In the genomic region with DNA sequence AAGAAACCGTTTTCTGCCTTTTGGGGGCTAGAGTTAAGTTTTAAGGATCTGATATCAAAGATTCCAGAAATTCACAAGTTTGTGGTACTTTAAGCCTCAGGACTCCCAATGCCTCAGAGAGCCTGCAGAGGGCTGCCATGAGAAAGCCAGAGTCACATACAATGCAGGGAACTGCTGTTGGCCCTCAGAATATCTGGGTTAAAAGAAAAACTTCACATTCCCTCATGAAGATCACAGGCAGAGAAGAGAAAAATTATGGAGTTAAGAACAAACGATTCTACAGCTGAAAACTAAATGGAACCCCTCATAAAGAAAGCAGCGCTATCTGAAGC, we compare ENCODE assay signal across 14 cellular contexts. TPM values are rescaled to one million over a fixed set of nuclear protein-coding genes. Genes with fewer than 3 reads are reported as not detected.
A peak's percentile ranks its signal among the peaks of the same experiment; 100 is the strongest.
DNase-seq lines count a peak whose midpoint lies in the region; ATAC-seq, FAIRE-seq and TF ChIP-seq lines count a peak whose summit lies in the region.
"Had no signal": no experiment of that assay in that cellular context is flagged by ENCODE, and none has a peak within 500 bp of the region (broad histone marks: within the 10 kb centered on the region; RNA-seq: fewer than 3 reads in every experiment).

No MANE protein-coding gene starts in this region.

- H3K9ac ChIP-seq in astrocyte (ENCODE audit: low read length) = no peak overlapping the region

- H3K27ac ChIP-seq in GM23338 (ENCODE audit: low read depth) = peak overlapping the region; percentile 70; the same call in 1 of the 2 replicates
- no peak overlapping the region for H3K27ac ChIP-seq in astrocyte (ENCODE audit: low read depth, low read length)
- H3K27ac ChIP-seq in foreskin keratinocyte = no peak overlapping the region

- H3K36me3 ChIP-seq in GM23338 (ENCODE audit: insufficient read depth) (no peaks in the 10 kb centered on the region), astrocyte (ENCODE audit: insufficient read depth, low read length) (no peaks in the 10 kb centered on the region)

- H3K9me3 Mint-ChIP-seq in GM23338 = no peaks in the 10 kb centered on the region
- no peaks in the 10 kb centered on the region for H3K9me3 Mint-ChIP-seq in astrocyte (ENCODE audit: unreplicated experiment)
- peaks cover 2% of the 10 kb centered on the region for H3K9me3 Mint-ChIP-seq in progenitor cell of endocrine pancreas (ENCODE audit: low read depth)
- H3K9me3 Mint-ChIP-seq: activated naive CD4-positive, alpha-beta T cell treated with anti-CD3 and anti-CD28 coated beads for 36 hours; dendritic cell treated with granulocyte-macrophage colony-stimulating factor and Interleukin-4, amounts not matched to agents 40 ng/mL and 50 ng/mL, for 4 days had no signal

- TF ChIP-seq CTCF in GM23338 (conservative IDR thresholded peaks at IDR 0.05; ENCODE audit: low read depth in 2 of 2) (peak; percentile 19 to 40; a peak in 3 of 4 replicates), astrocyte (IDR thresholded peaks at IDR 0.05; ENCODE audit: insufficient read depth, low read depth, low read length) (peak; percentile 9), foreskin keratinocyte (conservative IDR thresholded peaks at IDR 0.05) (peak; percentile 33), progenitor cell of endocrine pancreas (IDR thresholded peaks at IDR 0.05; ENCODE audit: unreplicated experiment) (peak; percentile 39)

- peaks cover 18% of the 10 kb centered on the region for H3K4me1 ChIP-seq in GM23338 (ENCODE audit: insufficient read depth)
- no peaks in the 10 kb centered on the region for H3K4me1 ChIP-seq in astrocyte (ENCODE audit: insufficient read depth, low read length)
- no peaks in the 10 kb centered on the region for H3K4me1 ChIP-seq in foreskin keratinocyte
- H3K4me1 ChIP-seq: Caco-2 had no signal

- no peak overlapping the region for H3K4me3 Mint-ChIP-seq in GM23338
- no peak overlapping the region for H3K4me3 Mint-ChIP-seq in astrocyte (ENCODE audit: unreplicated experiment)
- H3K4me3 Mint-ChIP-seq in progenitor cell of endocrine pancreas (ENCODE audit: low read depth) = no peak overlapping the region
- H3K4me3 Mint-ChIP-seq: activated naive CD4-positive, alpha-beta T cell treated with anti-CD3 and anti-CD28 coated beads for 36 hours; dendritic cell treated with granulocyte-macrophage colony-stimulating factor and Interleukin-4, amounts not matched to agents 40 ng/mL and 50 ng/mL, for 4 days; T-helper 1 cell treated with Interleukin-12 subunit alpha and Interleukin-12 subunit beta and Interleukin-4 antibody, amounts not matched to agents 30 μg/mL and 1 μg/mL, for 36 hours had no signal

- DNase-seq in GM23338 (ENCODE audit: low spot score) = peak; percentile 54
- DNase-seq in astrocyte (ENCODE audit: low read depth) = no peak
- DNase-seq in foreskin keratinocyte = no peak
- no peak for DNase-seq in progenitor cell of endocrine pancreas (ENCODE audit: low spot score, unreplicated experiment)
- DNase-seq in NCI-H2171 treated with DMSO at 0.1 percent for 48 hours (lab: John Stamatoyannopoulos, UW) = no peak
- no peak for DNase-seq in NCI-H1105 (lab: John Stamatoyannopoulos, UW)
- DNase-seq in NCI-H82 treated with DMSO at 0.1 percent for 48 hours (lab: John Stamatoyannopoulos, UW; ENCODE audit: unreplicated experiment) = no peak
- no peak for DNase-seq in CD1c-positive myeloid dendritic cell (ENCODE audit: extremely low spot score)
- DNase-seq: activated naive CD4-positive, alpha-beta T cell treated with anti-CD3 and anti-CD28 coated beads for 36 hours; Caco-2; NCI-H2029; retina had no signal

- H3K27me3 ChIP-seq in GM23338 (ENCODE audit: insufficient read depth) = no peaks in the 10 kb centered on the region
- H3K27me3 ChIP-seq in astrocyte (ENCODE audit: insufficient read depth, low read length) = no peaks in the 10 kb centered on the region
- no peaks in the 10 kb centered on the region for H3K27me3 ChIP-seq in foreskin keratinocyte

- peaks cover 2% of the 10 kb centered on the region; the same call in 1 of the 3 replicates for H3K36me3 Mint-ChIP-seq in GM23338 (ENCODE audit: low read depth)
- H3K36me3 Mint-ChIP-seq in astrocyte (ENCODE audit: low read depth, unreplicated experiment) = no peaks in the 10 kb centered on the region
- H3K36me3 Mint-ChIP-seq in progenitor cell of endocrine pancreas (ENCODE audit: insufficient read depth) = peaks cover 5% of the 10 kb centered on the region

- H3K4me2 ChIP-seq in GM23338 = no peak overlapping the region
- no peak overlapping the region for H3K4me2 ChIP-seq in astrocyte (ENCODE audit: low read length)

- H3K9me2 ChIP-seq in GM23338 (ENCODE audit: insufficient read depth) = no peaks in the 10 kb centered on the region

- FAIRE-seq in astrocyte (lab: Jason Lieb, UNC) = no peak

- H3K79me2 ChIP-seq in GM23338 (replicated peaks; ENCODE audit: insufficient read depth) = peaks cover 93% of the 10 kb centered on the region
- H3K79me2 ChIP-seq in astrocyte (ENCODE audit: insufficient read depth, low read length) = peaks cover 23% of the 10 kb centered on the region

- no peak overlapping the region for H3K4me3 ChIP-seq in GM23338
- H3K4me3 ChIP-seq in astrocyte (ENCODE audit: insufficient read depth, low read depth, low read length) = no peak overlapping the region

- H4K20me1 ChIP-seq in GM23338 (replicated peaks; ENCODE audit: insufficient read depth) (peaks cover 29% of the 10 kb centered on the region), astrocyte (ENCODE audit: insufficient read depth, low read length) (peaks cover 44% of the 10 kb centered on the region)

- peaks cover 14% of the 10 kb centered on the region for H3K27me3 Mint-ChIP-seq in GM23338 (ENCODE audit: insufficient read depth, low read depth, poor library complexity)
- H3K27me3 Mint-ChIP-seq in astrocyte (ENCODE audit: low read depth, unreplicated experiment) = no peaks in the 10 kb centered on the region
- no peaks in the 10 kb centered on the region for H3K27me3 Mint-ChIP-seq in progenitor cell of endocrine pancreas
- H3K27me3 Mint-ChIP-seq: dendritic cell treated with granulocyte-macrophage colony-stimulating factor and Interleukin-4, amounts not matched to agents 40 ng/mL and 50 ng/mL, for 4 days had no signal

- peak overlapping the region; percentile 66; the same call in 1 of the 2 replicates for H3K27ac Mint-ChIP-seq in GM23338
- no peak overlapping the region for H3K27ac Mint-ChIP-seq in astrocyte (ENCODE audit: unreplicated experiment)
- H3K27ac Mint-ChIP-seq in progenitor cell of endocrine pancreas = peak overlapping the region; percentile 65
- H3K27ac Mint-ChIP-seq: activated naive CD4-positive, alpha-beta T cell treated with anti-CD3 and anti-CD28 coated beads for 36 hours; dendritic cell treated with granulocyte-macrophage colony-stimulating factor and Interleukin-4, amounts not matched to agents 40 ng/mL and 50 ng/mL, for 4 days; T-helper 1 cell treated with Interleukin-12 subunit alpha and Interleukin-12 subunit beta and Interleukin-4 antibody, amounts not matched to agents 30 μg/mL and 1 μg/mL, for 36 hours had no signal

- ATAC-seq in GM23338 = peak; percentile 80
- no peak for ATAC-seq in foreskin keratinocyte

- no peaks in the 10 kb centered on the region for H3K9me3 ChIP-seq in astrocyte (ENCODE audit: insufficient read depth, low read depth, low read length)
- H3K9me3 ChIP-seq: Caco-2 had no signal

- H2AFZ ChIP-seq in GM23338 (no peak overlapping the region), astrocyte (ENCODE audit: low read depth, low read length) (no peak overlapping the region)

- H3K4me1 Mint-ChIP-seq in GM23338 = peaks cover 33% of the 10 kb centered on the region
- H3K4me1 Mint-ChIP-seq in astrocyte (ENCODE audit: low read depth, unreplicated experiment) = peaks cover 3% of the 10 kb centered on the region
- peaks cover 27% of the 10 kb centered on the region for H3K4me1 Mint-ChIP-seq in progenitor cell of endocrine pancreas (ENCODE audit: low read depth)

- H3F3A ChIP-seq in GM23338 (replicated peaks; ENCODE audit: low read depth) = no peaks in the 10 kb centered on the region

TF ChIP-seq in GM23338, 12 proteins besides CTCF, POLR2A, EP300 and RAD21 (continues in another document):
- TF ChIP-seq STAT1 (IDR thresholded peaks at IDR 0.05; ENCODE audit: unreplicated experiment) (no peak), EZH2 (IDR thresholded peaks at IDR 0.05; ENCODE audit: low read depth, unreplicated experiment) (no peak), ZNF331 (CRISPR knock-in tag; IDR thresholded peaks at IDR 0.05; ENCODE audit: low read depth) (no peak)
- TF ChIP-seq, protein P1, sequence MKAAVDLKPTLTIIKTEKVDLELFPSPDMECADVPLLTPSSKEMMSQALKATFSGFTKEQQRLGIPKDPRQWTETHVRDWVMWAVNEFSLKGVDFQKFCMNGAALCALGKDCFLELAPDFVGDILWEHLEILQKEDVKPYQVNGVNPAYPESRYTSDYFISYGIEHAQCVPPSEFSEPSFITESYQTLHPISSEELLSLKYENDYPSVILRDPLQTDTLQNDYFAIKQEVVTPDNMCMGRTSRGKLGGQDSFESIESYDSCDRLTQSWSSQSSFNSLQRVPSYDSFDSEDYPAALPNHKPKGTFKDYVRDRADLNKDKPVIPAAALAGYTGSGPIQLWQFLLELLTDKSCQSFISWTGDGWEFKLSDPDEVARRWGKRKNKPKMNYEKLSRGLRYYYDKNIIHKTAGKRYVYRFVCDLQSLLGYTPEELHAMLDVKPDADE (IDR thresholded peaks at IDR 0.05) = no peak

RNA-seq across cellular contexts. Expression of gene HDAC4, which starts 39.5 kb away (rescaled TPM):
- total RNA-seq in GM23338 (2014; rRNA removed; shearing (Covaris generic)) = 41.8 and 46.2 TPM in 2 replicates
- 6.6 and 8.1 TPM in 2 replicates for polyA plus RNA-seq in GM23338 (2016; fragmentation: Nextera tagmentation; extraction: Ambion mirVana)
- total RNA-seq in astrocyte = 11.8 and 12.4 TPM in 2 replicates
- total RNA-seq in foreskin keratinocyte = 6.9 and 7.5 TPM in 2 replicates
- 1.0 TPM in 2 replicates for polyA plus RNA-seq in foreskin keratinocyte
- total RNA-seq in progenitor cell of endocrine pancreas = 38.4 and 46.2 TPM in 2 replicates
